In the genomic region with DNA sequence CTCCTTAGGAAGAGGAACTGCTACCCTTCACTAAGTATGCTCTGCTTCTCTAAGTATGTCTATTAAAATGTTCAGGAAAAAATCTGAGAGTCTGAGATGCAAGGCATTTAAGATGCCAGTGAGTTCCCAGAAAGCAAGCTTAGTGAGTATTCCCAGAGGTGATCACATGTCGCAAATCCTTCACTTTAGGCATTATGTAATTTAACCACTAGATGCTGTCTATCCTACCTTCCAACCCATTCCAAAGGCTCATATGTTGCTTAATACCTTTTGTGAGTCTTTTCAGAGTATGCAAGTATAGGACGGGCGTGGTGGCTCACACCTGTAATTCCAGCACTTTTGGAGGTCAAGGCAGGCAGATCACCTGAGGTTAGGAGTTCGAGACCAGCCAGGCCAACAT, we compare ENCODE assay signal across 24 cellular contexts. TPM values are rescaled to one million over a fixed set of nuclear protein-coding genes. Genes with fewer than 3 reads are reported as not detected.
"Had no signal": no experiment of that assay in that cellular context is flagged by ENCODE, and none has a peak within 500 bp of the region (broad histone marks: within the 10 kb centered on the region; RNA-seq: fewer than 3 reads in every experiment).

No MANE protein-coding gene starts in this region.

- H3K9me3 ChIP-seq: gastrocnemius medialis, ovary, psoas muscle, sigmoid colon, stomach, thyroid gland had no signal

- H3K4me3 Mint-ChIP-seq: effector memory CD8-positive, alpha-beta T cell; naive thymus-derived CD8-positive, alpha-beta T cell; nephron progenitor cell; stimulated activated effector memory CD8-positive, alpha-beta T cell treated with anti-CD3 and anti-CD28 coated beads, Interleukin-12 subunit alpha, Interleukin-12 subunit beta, amount 100 ng/mL, for 72 hours had no signal

- H3K27ac ChIP-seq: epithelial cell of prostate, gastrocnemius medialis, ovary, psoas muscle, sigmoid colon, stomach, thyroid gland had no signal

- H3K9me3 Mint-ChIP-seq: effector memory CD8-positive, alpha-beta T cell; naive thymus-derived CD8-positive, alpha-beta T cell; nephron progenitor cell; stimulated activated effector memory CD8-positive, alpha-beta T cell treated with anti-CD3 and anti-CD28 coated beads, Interleukin-12 subunit alpha, Interleukin-12 subunit beta, amount 100 ng/mL, for 72 hours had no signal

- ATAC-seq: effector memory CD8-positive, alpha-beta T cell; esophagus mucosa; gastrocnemius medialis; left lobe of liver; naive thymus-derived CD8-positive, alpha-beta T cell; psoas muscle; right cardiac atrium; stimulated activated effector memory CD8-positive, alpha-beta T cell treated with anti-CD3 and anti-CD28 coated beads, Interleukin-12 subunit alpha, Interleukin-12 subunit beta, amount 100 ng/mL, for 72 hours had no signal

- H3K36me3 ChIP-seq: gastrocnemius medialis, ovary, sigmoid colon, stomach, thyroid gland had no signal

- H3K4me1 ChIP-seq: gastrocnemius medialis, psoas muscle, sigmoid colon, thyroid gland had no signal

- H3K27ac Mint-ChIP-seq: effector memory CD8-positive, alpha-beta T cell; naive thymus-derived CD8-positive, alpha-beta T cell; nephron progenitor cell; stimulated activated effector memory CD8-positive, alpha-beta T cell treated with anti-CD3 and anti-CD28 coated beads, Interleukin-12 subunit alpha, Interleukin-12 subunit beta, amount 100 ng/mL, for 72 hours had no signal

- H3K27me3 ChIP-seq: ovary, thyroid gland had no signal

- H3K4me3 ChIP-seq: gastrocnemius medialis, ovary, psoas muscle, sigmoid colon, stomach, thyroid gland had no signal

- H3K36me3 Mint-ChIP-seq: naive thymus-derived CD8-positive, alpha-beta T cell; stimulated activated effector memory CD8-positive, alpha-beta T cell treated with anti-CD3 and anti-CD28 coated beads, Interleukin-12 subunit alpha, Interleukin-12 subunit beta, amount 100 ng/mL, for 72 hours had no signal

- DNase-seq: cortex of kidney; effector memory CD8-positive, alpha-beta T cell; foreskin fibroblast; gastrocnemius medialis; head of caudate nucleus; kidney; naive thymus-derived CD8-positive, alpha-beta T cell; nephron progenitor cell; occipital lobe; ovary; posterior cingulate gyrus; psoas muscle; right cardiac atrium; sigmoid colon; stimulated activated CD4-positive, alpha-beta T cell treated with anti-CD3 and anti-CD28 coated beads, Interleukin-2, amount 100 ng/mL, for 24 hours; stimulated activated CD4-positive, alpha-beta T cell treated with anti-CD3 and anti-CD28 coated beads, Interleukin-4, amount 100 ng/mL, for 24 hours; stimulated activated naive CD4-positive, alpha-beta T cell treated with Interleukin-2 at 50 U/mL for 16 hours; stomach; thyroid gland had no signal

- H3K4me1 Mint-ChIP-seq: nephron progenitor cell; stimulated activated effector memory CD8-positive, alpha-beta T cell treated with anti-CD3 and anti-CD28 coated beads, Interleukin-12 subunit alpha, Interleukin-12 subunit beta, amount 100 ng/mL, for 72 hours had no signal

RNA-seq across cellular contexts. Expression of gene C3AR1, which starts 53.2 kb away (rescaled TPM):
- total RNA-seq: glomerular endothelial cell had no signal
